In the genomic region with DNA sequence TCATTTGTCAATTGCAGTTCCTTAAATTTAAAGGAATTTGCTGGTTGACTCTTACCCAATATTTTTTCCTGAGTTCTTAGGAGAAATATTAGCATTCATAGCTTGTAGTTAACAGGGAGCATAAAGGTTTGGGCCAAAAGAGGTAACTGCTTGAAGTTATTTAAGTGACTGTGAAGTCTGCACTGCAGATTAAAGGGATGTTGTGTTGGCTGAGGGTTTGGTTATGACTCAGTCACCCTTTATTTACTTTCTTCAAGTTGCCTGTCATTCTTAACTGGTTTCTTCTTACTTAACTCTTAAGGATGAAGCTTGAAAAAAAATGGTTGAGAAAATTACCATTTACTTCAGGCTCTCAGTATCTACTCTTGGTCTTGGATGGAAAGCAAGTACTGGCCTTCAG, we compare ENCODE assay signal across 13 cellular contexts.
DNase-seq lines count a peak whose midpoint lies in the region; ATAC-seq and TF ChIP-seq lines count a peak whose summit lies in the region.
"Had no signal": no experiment of that assay in that cellular context is flagged by ENCODE, and none has a peak within 500 bp of the region (broad histone marks: within the 10 kb centered on the region; RNA-seq: fewer than 3 reads in every experiment).

No MANE protein-coding gene starts in this region.

- H2AK9ac ChIP-seq in IMR-90 (replicated peaks; ENCODE audit: low read depth, low read length, poor library complexity), result no peak overlapping the region

- 0 out of 2 replicates have a peak overlapping the region, but pooled peaks have one; percentile 1 for H2BK20ac ChIP-seq in IMR-90 (ENCODE audit: low read depth, low read length)

- no TSS peak for BruUV-seq in IMR-90 (replicated peaks; lab: Mats Ljungman, UMichigan)

- intact Hi-C loops in IMR-90 (cut with micrococcal nuclease), result no loop called here
- intact Hi-C loops in left colon (cut with DNase I, micrococcal nuclease), result no loop called here

- no peak overlapping the region for H3K56ac ChIP-seq in IMR-90 (ENCODE audit: extremely low read depth, insufficient read depth, low read length)

- H3K4me2 ChIP-seq in IMR-90 (ENCODE audit: low read depth, low read length), result 0 out of 2 replicates have a peak overlapping the region, but pooled peaks have one; percentile 60
- H3K4me2 ChIP-seq: BLaER1 treated with 17β-estradiol and CSF1 and Interleukin-3, amounts not matched to agents 10 nM and 100 nM had no signal

- no peak for TF ChIP-seq POLR2A in IMR-90 (IDR thresholded peaks at IDR 0.05; ENCODE audit: low read depth, low read length)

- peak overlapping the region; percentile 23; the same call in 1 of the 2 replicates for H3K14ac ChIP-seq in IMR-90 (replicated peaks; ENCODE audit: low read depth, low read length)

- DNase-seq in AG20443 (ENCODE audit: low spot score), result peak; percentile 31
- peak; percentile 84 for DNase-seq in IMR-90
- DNase-seq in brain microvascular endothelial cell, result peak; percentile 41
- no peak for DNase-seq in left colon
- no peak for DNase-seq in NCI-H1417 (lab: John Stamatoyannopoulos, UW)
- no peak for DNase-seq in AML-193 (lab: John Stamatoyannopoulos, UW)
- DNase-seq: activated naive CD8-positive, alpha-beta T cell treated with anti-CD3 and anti-CD28 coated beads, Interleukin-2, amount 10 ng/mL, durations not matched to agents 7 days and 5 days; NCI-H446 treated with DMSO at 0.1 percent for 48 hours; T-helper 1 cell had no signal

- H4K91ac ChIP-seq in IMR-90 (ENCODE audit: insufficient read depth, low read depth, low read length), result peak overlapping the region; percentile 18; the same call in 1 of the 2 replicates

- no peak overlapping the region for H3K23ac ChIP-seq in IMR-90 (ENCODE audit: low read depth, low read length)

- dilution Hi-C loops in IMR-90 (cut with HindIII; ENCODE audit: low sequenced_read_pairs, unreplicated experiment), result no loop called here

- H3K27ac ChIP-seq in IMR-90 (ENCODE audit: insufficient read depth, low read length) (no peak overlapping the region), brain microvascular endothelial cell (no peak overlapping the region)
- H3K27ac ChIP-seq: BLaER1 treated with 17β-estradiol and CSF1 and Interleukin-3, amounts not matched to agents 10 nM and 100 nM had no signal

- H3K79me1 ChIP-seq in IMR-90 (ENCODE audit: low read depth in 1 of 2, low read length in 2 of 2), result peaks cover 15 to 46% of the 10 kb centered on the region in 2 experiments; a peak in 3 of 4 replicates

- in situ Hi-C loops in IMR-90 (cut with MboI; ENCODE audit: low sequenced_read_pairs) (no loop called here), brain microvascular endothelial cell (cut with HindIII; ENCODE audit: low pct_ligation_motif_present, low sequenced_read_pairs) (no loop called here)

- 0 out of 2 replicates have a peak overlapping the region, but pooled peaks have one; percentile 32 for H2AK5ac ChIP-seq in IMR-90 (ENCODE audit: low read depth, low read length)

- no peak overlapping the region for H2BK15ac ChIP-seq in IMR-90 (ENCODE audit: low read depth, low read length)

- H3K4me1 ChIP-seq in IMR-90 (ENCODE audit: control insufficient read depth, insufficient read depth, low read length), result peaks cover 8% of the 10 kb centered on the region
- H3K4me1 ChIP-seq: BLaER1 treated with 17β-estradiol and CSF1 and Interleukin-3, amounts not matched to agents 10 nM and 100 nM had no signal

- no peaks in the 10 kb centered on the region for H3K36me3 ChIP-seq in IMR-90 (ENCODE audit: control insufficient read depth, insufficient read depth, low read length)
- no peaks in the 10 kb centered on the region for H3K36me3 ChIP-seq in brain microvascular endothelial cell (replicated peaks)
- H3K36me3 ChIP-seq: BLaER1 treated with 17β-estradiol and CSF1 and Interleukin-3, amounts not matched to agents 10 nM and 100 nM had no signal

- no peak overlapping the region for H3K9ac ChIP-seq in IMR-90 (ENCODE audit: low read depth, low read length)
- H3K9ac ChIP-seq: BLaER1 treated with 17β-estradiol and CSF1 and Interleukin-3, amounts not matched to agents 10 nM and 100 nM had no signal

- H2BK5ac ChIP-seq in IMR-90 (ENCODE audit: low read depth, low read length, poor library complexity, severe bottlenecking), result no peak overlapping the region

- TF ChIP-seq CTCF in IMR-90 (conservative IDR thresholded peaks at IDR 0.05; ENCODE audit: low read depth, low read length), result no peak
- no peak for TF ChIP-seq CTCF in brain microvascular endothelial cell (IDR thresholded peaks at IDR 0.05; ENCODE audit: low read depth, low read length, missing control alignments)

- H3K9me3 ChIP-seq in IMR-90 (ENCODE audit: control insufficient read depth, insufficient read depth, low read length), result no peaks in the 10 kb centered on the region
- H3K9me3 ChIP-seq: BLaER1 treated with 17β-estradiol and CSF1 and Interleukin-3, amounts not matched to agents 10 nM and 100 nM had no signal

- ATAC-seq in IMR-90 (ENCODE audit: low read depth) (peak; percentile 84), left colon (peak; percentile 49), GM21529 (IDR thresholded peaks at IDR 0.05; ENCODE audit: unreplicated experiment) (no peak), GM19328 (IDR thresholded peaks at IDR 0.05; ENCODE audit: unreplicated experiment) (no peak)
- ATAC-seq: activated CD4-positive, CD25-positive, alpha-beta regulatory T cell treated with anti-CD3 and anti-CD28 coated beads, Interleukin-2, amount 50 U/mL, for 24 hours had no signal

- CTCF ChIA-PET in IMR-90 (lab: Yijun Ruan, JAX), result interaction anchor here (0.6 to 0.8 kb wide), 2 partner anchors 9 to 14 kb away, joined by 3 to 4 read pairs; no protein-coding TSS in a partner anchor

- no peak overlapping the region for H2BK120ac ChIP-seq in IMR-90 (ENCODE audit: low read depth, low read length)

- H3K4ac ChIP-seq in IMR-90 (ENCODE audit: low read depth, low read length), result 0 out of 2 replicates have a peak overlapping the region, but pooled peaks have one; percentile 29

- H2AFZ ChIP-seq in IMR-90 (replicated peaks; ENCODE audit: low read length, poor library complexity), result no peak overlapping the region

- TF ChIP-seq RAD21 in IMR-90 (IDR thresholded peaks at IDR 0.05; ENCODE audit: low read length), result no peak

- no peak overlapping the region for H4K5ac ChIP-seq in IMR-90 (ENCODE audit: low read depth, low read length)

- H3K4me3 ChIP-seq in IMR-90 (ENCODE audit: insufficient read depth, low read depth, low read length) (no peak overlapping the region), brain microvascular endothelial cell (ENCODE audit: low read depth, low read length) (no peak overlapping the region)
- H3K4me3 ChIP-seq: BLaER1 treated with 17β-estradiol and CSF1 and Interleukin-3, amounts not matched to agents 10 nM and 100 nM had no signal

- H3K9me1 ChIP-seq in IMR-90 (ENCODE audit: insufficient read depth, low read length), result peaks cover 12% of the 10 kb centered on the region

- H3K27me3 ChIP-seq in IMR-90 (ENCODE audit: control insufficient read depth, insufficient read depth, low read length), result no peaks in the 10 kb centered on the region
- no peaks in the 10 kb centered on the region for H3K27me3 ChIP-seq in brain microvascular endothelial cell (replicated peaks)
- H3K27me3 ChIP-seq: BLaER1 treated with 17β-estradiol and CSF1 and Interleukin-3, amounts not matched to agents 10 nM and 100 nM had no signal

- H4K20me1 ChIP-seq in IMR-90 (ENCODE audit: insufficient read depth, low read length), result peaks cover 22% of the 10 kb centered on the region; the same call in 1 of the 2 replicates
- H4K20me1 ChIP-seq: BLaER1 treated with 17β-estradiol and CSF1 and Interleukin-3, amounts not matched to agents 10 nM and 100 nM had no signal

- POLR2A ChIA-PET in IMR-90 (lab: Charles Lee; ENCODE audit: unreplicated experiment), result no interaction called here

- H4K8ac ChIP-seq in IMR-90 (ENCODE audit: low read depth in 2 of 2, low read length in 2 of 2), result no peak overlapping the region

- H3K18ac ChIP-seq in IMR-90 (ENCODE audit: low read depth, low read length), result no peak overlapping the region

TF ChIP-seq in IMR-90, 13 proteins besides CTCF, POLR2A, EP300 and RAD21:
- peak; percentile 57 for TF ChIP-seq FOS (IDR thresholded peaks at IDR 0.05; ENCODE audit: low read depth, low read length)
- no peak for TF ChIP-seq RCOR1 (IDR thresholded peaks at IDR 0.05; ENCODE audit: insufficient replicate concordance, low read length)
- TF ChIP-seq NFE2L2 (IDR thresholded peaks at IDR 0.05; ENCODE audit: low read depth, low read length), result no peak

Comparison
In these comparisons a context has a peak if more than half of its experiments do, and no peak if none do; other contexts are left out.
1. DNase-seq: peak in AG20443 (single experiment), IMR-90 (single experiment) and brain microvascular endothelial cell (single experiment); none in left colon (0 of 2), NCI-H1417 (0 of 3) and AML-193 (0 of 2).
2. ATAC-seq: peak in IMR-90 (single experiment) and left colon (single experiment); none in GM21529 (single experiment) and GM19328 (single experiment).